21 cellular contexts compared by ENCODE assay signal in the genomic region with DNA sequence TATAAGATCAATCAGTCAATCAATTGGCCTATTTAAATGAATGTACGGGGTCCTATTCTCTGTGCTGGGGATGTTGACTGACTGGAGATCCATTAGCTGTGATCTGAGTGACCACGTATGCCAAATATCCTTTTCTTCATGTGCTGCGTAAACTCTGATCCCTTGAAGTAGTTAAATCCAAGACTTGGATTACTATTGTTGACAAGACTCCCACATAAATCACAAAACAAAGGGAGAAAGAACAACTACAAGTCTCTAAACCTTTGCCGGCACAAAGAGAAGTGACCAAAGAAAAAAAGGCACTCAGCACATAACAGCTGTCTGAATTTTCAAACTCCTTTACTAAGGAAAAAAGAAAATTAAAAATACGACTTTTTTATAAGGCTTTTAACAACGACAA.
DNase-seq lines count a peak whose midpoint lies in the region; ATAC-seq, FAIRE-seq and TF ChIP-seq lines count a peak whose summit lies in the region.
"Had no signal": no experiment of that assay in that cellular context is flagged by ENCODE, and none has a peak within 500 bp of the region (broad histone marks: within the 10 kb centered on the region; RNA-seq: fewer than 3 reads in every experiment).

No MANE protein-coding gene starts in this region.

- no peaks in the 10 kb centered on the region for H3K9me3 Mint-ChIP-seq in nephron progenitor cell

- no peak for ATAC-seq in foreskin keratinocyte
- ATAC-seq: A549 had no signal

- in situ Hi-C loops in HAP-1 (cut with MboI; ENCODE audit: low sequenced_read_pairs): loop anchor here (25.0 kb wide), 1 partner anchor 691 kb away; no protein-coding TSS in a partner anchor

- no peak overlapping the region for H2BK12ac ChIP-seq in neuronal stem cell (ENCODE audit: low read length)

- FAIRE-seq in endometrium (lab: Jason Lieb, UNC): peak; percentile 70
- FAIRE-seq: A549, GM12891, GM18507, H54 had no signal

- H2BK5ac ChIP-seq in neuronal stem cell (ENCODE audit: low read length): no peak overlapping the region

- no peak overlapping the region for H3K4me3 ChIP-seq in HAP-1
- no peak overlapping the region for H3K4me3 ChIP-seq in neuronal stem cell (ENCODE audit: low read length in 2 of 2)
- H3K4me3 ChIP-seq: A549 had no signal

- H3K36me3 Mint-ChIP-seq in nephron progenitor cell (ENCODE audit: low read depth): no peaks in the 10 kb centered on the region

- H3K4me3 Mint-ChIP-seq in nephron progenitor cell: peak overlapping the region; percentile 49
- H3K4me3 Mint-ChIP-seq: CD4-positive, alpha-beta memory T cell had no signal

- H3K27ac Mint-ChIP-seq in nephron progenitor cell: peak overlapping the region; percentile 72
- H3K27ac Mint-ChIP-seq: CD4-positive, alpha-beta memory T cell had no signal

- H3K4me1 ChIP-seq in HAP-1 (peaks cover 24% of the 10 kb centered on the region), neuronal stem cell (ENCODE audit: control insufficient read depth in 2 of 2, insufficient read depth in 1 of 2, low read depth in 1 of 2, low read length in 2 of 2) (peaks cover 2 to 3% of the 10 kb centered on the region in 2 donors), foreskin keratinocyte (no peaks in the 10 kb centered on the region)
- H3K4me1 ChIP-seq: A549 had no signal

- no peak overlapping the region for H2AK5ac ChIP-seq in neuronal stem cell (ENCODE audit: low read depth, low read length)

- WGBS in neuronal stem cell (ENCODE audit: extremely low coverage in 2 of 2, insufficient read length in 2 of 2, insufficient replicate concordance in 1 of 2), 2 donors: no CpG with 5 or more reads among the region's 6 CpGs

- H4K8ac ChIP-seq in neuronal stem cell (ENCODE audit: low read depth, low read length): no peak overlapping the region

- H3K9me3 ChIP-seq in HAP-1 (no peaks in the 10 kb centered on the region), neuronal stem cell (replicated peaks in 1 of 2; ENCODE audit: control insufficient read depth in 2 of 2, insufficient read depth in 1 of 2, low read depth in 1 of 2, low read length in 2 of 2) (no peaks in the 10 kb centered on the region)
- H3K9me3 ChIP-seq: A549 had no signal

- no peak for TF ChIP-seq CTCF in nephron progenitor cell (IDR thresholded peaks at IDR 0.05)
- TF ChIP-seq CTCF in foreskin keratinocyte (conservative IDR thresholded peaks at IDR 0.05): no peak

- no peak overlapping the region for H3K14ac ChIP-seq in neuronal stem cell (ENCODE audit: low read length)

- peak; percentile 43 to 99 for DNase-seq in HAP-1 (ENCODE audit: low spot score in 2 of 2)
- no peak for DNase-seq in nephron progenitor cell
- DNase-seq in neuronal stem cell (ENCODE audit: low spot score): no peak
- DNase-seq in foreskin keratinocyte: no peak
- no peak for DNase-seq in NCI-H1930 (lab: John Stamatoyannopoulos, UW)
- no peak for DNase-seq in NK-92 (lab: John Stamatoyannopoulos, UW; ENCODE audit: unreplicated experiment)
- DNase-seq: 8988T; C1 segment of cervical spinal cord; Calu3; CD4-positive, alpha-beta memory T cell; COR-L47; DMS53; DMS79 treated with DMSO at 0.1 percent for 48 hours; GF-D8; GOT3; HCEC 1CT had no signal

- no peak overlapping the region for H2BK15ac ChIP-seq in neuronal stem cell (ENCODE audit: low read length)

- no peaks in the 10 kb centered on the region for H3K79me1 ChIP-seq in neuronal stem cell (ENCODE audit: low read depth, low read length)

- no peak overlapping the region for H3K4ac ChIP-seq in neuronal stem cell (ENCODE audit: low read length)

- no peak overlapping the region for H3K4me2 ChIP-seq in neuronal stem cell (ENCODE audit: insufficient read depth, low read length, poor library complexity, severe bottlenecking)
- H3K4me2 ChIP-seq: A549 had no signal

- no peak overlapping the region for H3K23ac ChIP-seq in neuronal stem cell (ENCODE audit: low read depth, low read length, poor library complexity)

- H3K27ac ChIP-seq in neuronal stem cell (replicated peaks; ENCODE audit: low read length) (no peak overlapping the region), foreskin keratinocyte (no peak overlapping the region)
- H3K27ac ChIP-seq: A549 had no signal

- no peak overlapping the region for H3K9ac ChIP-seq in neuronal stem cell (ENCODE audit: low read depth, low read length, poor library complexity)

- H3K4me1 Mint-ChIP-seq in nephron progenitor cell: peaks cover 32% of the 10 kb centered on the region

- no peaks in the 10 kb centered on the region for H3K27me3 Mint-ChIP-seq in nephron progenitor cell (ENCODE audit: low read depth, poor library complexity)
- H3K27me3 Mint-ChIP-seq: CD4-positive, alpha-beta memory T cell had no signal

- H3K27me3 ChIP-seq in HAP-1 (ENCODE audit: low read depth): no peaks in the 10 kb centered on the region
- no peaks in the 10 kb centered on the region for H3K27me3 ChIP-seq in neuronal stem cell (ENCODE audit: control insufficient read depth in 3 of 3, insufficient read depth in 3 of 3, low read depth in 1 of 3, low read length in 3 of 3)
- no peaks in the 10 kb centered on the region for H3K27me3 ChIP-seq in foreskin keratinocyte

- H3K36me3 ChIP-seq in HAP-1 (replicated peaks) (no peaks in the 10 kb centered on the region), neuronal stem cell (replicated peaks in 1 of 2; ENCODE audit: control insufficient read depth in 2 of 2, insufficient read depth in 2 of 2, low read length in 2 of 2) (no peaks in the 10 kb centered on the region)

- H2AFZ ChIP-seq in neuronal stem cell (ENCODE audit: low read length): peak overlapping the region; percentile 39

- no peak overlapping the region for H4K91ac ChIP-seq in neuronal stem cell (ENCODE audit: low read depth, low read length, poor library complexity)

- no peak overlapping the region for H3K18ac ChIP-seq in neuronal stem cell (ENCODE audit: low read length)

- H2BK120ac ChIP-seq in neuronal stem cell (ENCODE audit: low read depth, low read length): no peak overlapping the region

Comparison
In these comparisons a context has a peak if more than half of its experiments do, and no peak if none do; other contexts are left out.
1. DNase-seq: peak in HAP-1 (2 of 2); none in nephron progenitor cell (single experiment), neuronal stem cell (single experiment), foreskin keratinocyte (0 of 2), NCI-H1930 (0 of 2) and NK-92 (single experiment).